ENCODE assay signal across 8 cellular contexts in the genomic region with DNA sequence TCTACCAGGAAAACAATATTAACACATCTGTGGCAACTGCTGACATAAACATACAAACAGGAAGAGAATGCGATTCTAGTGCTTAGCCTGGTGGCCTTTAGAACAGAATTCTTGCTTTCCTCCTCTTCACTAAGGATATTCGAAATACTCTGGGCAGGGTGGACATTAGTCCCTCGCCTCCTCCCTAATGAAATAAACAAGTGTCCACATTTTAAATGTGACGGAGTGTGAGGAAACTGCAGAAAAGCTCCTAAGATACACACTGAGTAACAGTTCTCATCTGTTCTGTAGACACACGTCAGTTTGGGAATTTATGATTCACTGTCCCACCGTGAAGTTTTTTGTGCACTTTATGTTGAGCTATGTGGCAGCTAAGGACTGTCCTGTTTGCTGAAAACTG. TPM values are rescaled to one million over a fixed set of nuclear protein-coding genes. Genes with fewer than 3 reads are reported as not detected.
DNase-seq lines count a peak whose midpoint lies in the region; ATAC-seq, FAIRE-seq and TF ChIP-seq lines count a peak whose summit lies in the region.

No MANE protein-coding gene starts in this region.

- no peak for TF ChIP-seq CTCF in RWPE1 (conservative IDR thresholded peaks at IDR 0.05; ENCODE audit: low read depth)
- no peak for TF ChIP-seq CTCF in fibroblast of mammary gland (conservative IDR thresholded peaks at IDR 0.05; ENCODE audit: control insufficient read depth, insufficient read depth, low read depth, low read length)
- TF ChIP-seq CTCF in omental fat pad (IDR thresholded peaks at IDR 0.05) = no peak

- H3K4me1 Mint-ChIP-seq in stimulated activated naive CD8-positive, alpha-beta T cell treated with anti-CD3 and anti-CD28 coated beads, Interleukin-15, Interleukin-2, amounts not matched to agents 100 ng/mL and 50 ng/mL, for 24 hours (ENCODE audit: low read depth) = peaks cover 19% of the 10 kb centered on the region

- intact Hi-C loops in posterior vena cava (cut with DNase I) = loop anchor here in 1 of 2 donors (10.0 kb wide), 1 partner anchor 50 kb away; no protein-coding TSS in a partner anchor

- H3K27me3 Mint-ChIP-seq in stimulated activated naive CD8-positive, alpha-beta T cell treated with anti-CD3 and anti-CD28 coated beads, Interleukin-15, Interleukin-2, amounts not matched to agents 100 ng/mL and 50 ng/mL, for 24 hours = peaks cover 57% of the 10 kb centered on the region

- CTCF ChIA-PET in RWPE1 (lab: Yijun Ruan, JAX) = interaction anchor here (0.7 kb wide), 1 partner anchor 1590 kb away, joined by 3 read pairs; no protein-coding TSS in a partner anchor

- H3K9me3 Mint-ChIP-seq in stimulated activated naive CD8-positive, alpha-beta T cell treated with anti-CD3 and anti-CD28 coated beads, Interleukin-15, Interleukin-2, amounts not matched to agents 100 ng/mL and 50 ng/mL, for 24 hours = no peaks in the 10 kb centered on the region

- H3K4me3 ChIP-seq in fibroblast of mammary gland (ENCODE audit: control insufficient read depth, low read depth, low read length) = peak overlapping the region; percentile 92

- POLR2A ChIA-PET in RWPE1 (lab: Yijun Ruan, JAX; ENCODE audit: low non-redundant PET) = interaction anchor here (1.0 kb wide), 1 partner anchor 12 kb away, joined by 3 read pairs; no protein-coding TSS in a partner anchor

- H3K27ac ChIP-seq in RWPE1 = peak overlapping the region; percentile 94

- no peak overlapping the region for H3K27ac Mint-ChIP-seq in stimulated activated naive CD8-positive, alpha-beta T cell treated with anti-CD3 and anti-CD28 coated beads, Interleukin-15, Interleukin-2, amounts not matched to agents 100 ng/mL and 50 ng/mL, for 24 hours

- H3K4me3 Mint-ChIP-seq in stimulated activated naive CD8-positive, alpha-beta T cell treated with anti-CD3 and anti-CD28 coated beads, Interleukin-15, Interleukin-2, amounts not matched to agents 100 ng/mL and 50 ng/mL, for 24 hours = peak overlapping the region; percentile 79

- no peak for FAIRE-seq in urothelium cell line (lab: Jason Lieb, UNC)

- DNase-seq in stimulated activated naive CD8-positive, alpha-beta T cell treated with anti-CD3 and anti-CD28 coated beads, Interleukin-15, Interleukin-2, amounts not matched to agents 100 U/mL and 50 U/mL, for 24 hours = no peak
- no peak for DNase-seq in RWPE1 (ENCODE audit: low spot score)
- DNase-seq in fibroblast of mammary gland (ENCODE audit: low read depth) = peak; percentile 53
- no peak for DNase-seq in omental fat pad (ENCODE audit: low spot score)
- DNase-seq in activated effector memory CD4-positive, alpha-beta T cell treated with anti-CD3 and anti-CD28 coated beads, Interleukin-2, amount 50 U/mL, for 16 hours = no peak
- DNase-seq in posterior vena cava (ENCODE audit: low spot score) = no peak
- no peak for DNase-seq in urothelium cell line (ENCODE audit: low spot score)

- no peak for ATAC-seq in stimulated activated naive CD8-positive, alpha-beta T cell treated with anti-CD3 and anti-CD28 coated beads, Interleukin-15, Interleukin-2, amounts not matched to agents 100 U/mL and 50 U/mL, for 24 hours
- ATAC-seq in omental fat pad (ENCODE audit: low FRiP score) = peak; percentile 65

- H3K36me3 Mint-ChIP-seq in stimulated activated naive CD8-positive, alpha-beta T cell treated with anti-CD3 and anti-CD28 coated beads, Interleukin-15, Interleukin-2, amounts not matched to agents 100 ng/mL and 50 ng/mL, for 24 hours (ENCODE audit: low read depth) = no peaks in the 10 kb centered on the region

RNA-seq across cellular contexts. Expression of a gene that starts 0.6 kb away (rescaled TPM):
- total RNA-seq in omental fat pad (10 to 100 TPM; 31.1 to 63.4 (median 38.9) TPM), posterior vena cava (10 to 100 TPM; 34.2 to 36.0 TPM)
